ENCODE assay signal across 25 cellular contexts in the genomic region with DNA sequence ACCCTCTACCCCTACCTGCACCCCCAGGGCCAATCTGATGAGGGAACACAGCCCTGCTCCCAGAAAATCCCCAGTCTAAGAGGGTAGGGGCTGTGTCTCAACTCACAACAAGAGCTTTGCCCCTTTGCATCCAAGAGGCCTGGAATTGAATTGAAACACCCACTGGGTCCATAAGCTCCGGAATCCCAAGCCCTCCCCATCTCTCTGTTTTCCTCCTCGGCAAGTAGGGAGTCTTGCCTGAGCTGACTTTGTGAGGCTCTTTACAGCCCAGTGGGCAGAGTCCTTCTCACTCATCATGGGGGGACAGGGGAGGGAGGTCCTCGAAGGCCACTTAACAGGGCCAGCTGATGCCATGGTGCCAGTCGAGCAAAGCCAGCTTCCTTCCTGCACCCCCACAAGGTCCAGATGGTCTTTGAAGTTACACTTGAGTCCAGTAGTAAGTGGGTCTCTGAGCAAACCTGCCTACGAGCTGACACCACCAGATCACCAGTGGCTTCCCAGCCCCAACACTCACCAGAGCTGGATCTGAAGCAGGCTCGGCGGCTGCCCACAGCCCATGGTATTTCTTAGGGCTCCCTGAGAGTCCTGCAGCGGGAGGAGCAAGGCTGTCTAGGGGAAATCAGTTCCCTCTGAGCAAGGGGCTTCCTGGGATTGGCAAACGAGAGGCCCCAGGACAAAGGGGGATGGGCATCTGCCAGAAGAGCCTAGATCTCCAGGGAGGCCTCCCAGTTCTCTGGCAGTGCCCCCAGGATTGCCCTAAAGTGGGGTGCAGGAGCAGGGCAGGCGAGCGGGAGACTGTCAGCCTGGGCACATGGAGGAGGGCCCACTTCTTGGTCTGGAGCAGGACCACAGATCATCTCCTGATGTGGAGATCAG.
DNase-seq lines count a peak whose midpoint lies in the region; ATAC-seq, FAIRE-seq and TF ChIP-seq lines count a peak whose summit lies in the region.
"Had no signal": no experiment of that assay in that cellular context is flagged by ENCODE, and none has a peak within 500 bp of the region (broad histone marks: within the 10 kb centered on the region; RNA-seq: fewer than 3 reads in every experiment).

No MANE protein-coding gene starts in this region.

- no peaks in the 10 kb centered on the region for H3K36me3 Mint-ChIP-seq in HFFc6 (ENCODE audit: low read depth)
- H3K36me3 Mint-ChIP-seq in dendritic cell treated with granulocyte-macrophage colony-stimulating factor and Interleukin-4, amounts not matched to agents 40 ng/mL and 50 ng/mL, for 4 days (ENCODE audit: low read depth) = no peaks in the 10 kb centered on the region
- H3K36me3 Mint-ChIP-seq in neural crest cell (ENCODE audit: low read depth) = no peaks in the 10 kb centered on the region
- no peaks in the 10 kb centered on the region for H3K36me3 Mint-ChIP-seq in natural killer cell
- H3K36me3 Mint-ChIP-seq: CD4-positive, CD25-positive, alpha-beta regulatory T cell; type B pancreatic cell had no signal

- intact Hi-C loops in dendritic cell treated with granulocyte-macrophage colony-stimulating factor and Interleukin-4, amounts not matched to agents 40 ng/mL and 50 ng/mL, for 4 days (cut with micrococcal nuclease) = loop anchor here (5.0 kb wide), 1 partner anchor 32 kb away; no protein-coding TSS in a partner anchor
- intact Hi-C loops in natural killer cell (cut with micrococcal nuclease) = no loop called here

- peaks cover 68% of the 10 kb centered on the region for H3K4me1 ChIP-seq in A549

- no peak for TF ChIP-seq CTCF in A549 (IDR thresholded peaks at IDR 0.05)
- no peak for TF ChIP-seq CTCF in HFFc6 (IDR thresholded peaks at IDR 0.05)
- TF ChIP-seq CTCF in neural crest cell (conservative IDR thresholded peaks at IDR 0.05) = no peak
- TF ChIP-seq CTCF in natural killer cell (IDR thresholded peaks at IDR 0.05) = no peak

- FAIRE-seq in A549 (lab: Jason Lieb, UNC) = no peak
- FAIRE-seq: GM12878, islet of Langerhans had no signal

- POLR2A ChIA-PET in A549 (lab: Yijun Ruan, JAX) = no interaction called here

- H3K27me3 Mint-ChIP-seq in HFFc6 (ENCODE audit: insufficient read depth) (peaks cover 1% of the 10 kb centered on the region), neural crest cell (ENCODE audit: low read depth) (no peaks in the 10 kb centered on the region), natural killer cell (ENCODE audit: low read depth in 2 of 2) (peaks cover 17 to 22% of the 10 kb centered on the region in 2 donors)
- H3K27me3 Mint-ChIP-seq in dendritic cell treated with granulocyte-macrophage colony-stimulating factor and Interleukin-4, amounts not matched to agents 40 ng/mL and 50 ng/mL, for 4 days = peaks cover 24% of the 10 kb centered on the region
- H3K27me3 Mint-ChIP-seq: activated CD8-positive, alpha-beta T cell treated with anti-CD3 and anti-CD28 coated beads for 36 hours had no signal

- peak overlapping the region; percentile 88 to 96; a peak in 5 of 6 replicates for H3K27ac ChIP-seq in A549
- H3K27ac ChIP-seq: left ventricle myocardium inferior had no signal

- DNase-seq in A549 (ENCODE audit: low read depth in 1 of 2, low spot score in 1 of 2) (no peak), HFFc6 (no peak), neural crest cell (ENCODE audit: low read depth, low spot score) (no peak), natural killer cell (no peak), glomerular visceral epithelial cell (ENCODE audit: extremely low spot score) (no peak), AG08395 (ENCODE audit: low spot score) (no peak), DMS 273 (lab: John Stamatoyannopoulos, UW; ENCODE audit: unreplicated experiment) (no peak)
- DNase-seq: 8988T; activated CD8-positive, alpha-beta memory T cell treated with anti-CD3 and anti-CD28 coated beads, Interleukin-2, amount 50 U/mL, for 48 hours; activated CD8-positive, alpha-beta T cell treated with anti-CD3 and anti-CD28 coated beads for 36 hours; activated naive CD4-positive, alpha-beta T cell treated with anti-CD3 and anti-CD28 coated beads for 36 hours; CD4-positive, CD25-positive, alpha-beta regulatory T cell; effector memory CD4-positive, alpha-beta T cell; left ventricle myocardium inferior; NCI-H1417; NCI-H2081 treated with DMSO at 0.1 percent for 48 hours; occipital lobe; Right ventricle myocardium superior; stimulated activated CD4-positive, alpha-beta T cell treated with anti-CD3 and anti-CD28 coated beads, Interleukin-15, amount 100 ng/mL, for 24 hours; stimulated activated CD4-positive, alpha-beta T cell treated with anti-CD3 and anti-CD28 coated beads, Interleukin-4, amount 100 ng/mL, for 4 hours had no signal

- peak overlapping the region; percentile 41; the same call in 1 of the 3 replicates for H3K4me2 ChIP-seq in A549

- H3K4me1 Mint-ChIP-seq in HFFc6 (ENCODE audit: low read depth) (peaks cover 56% of the 10 kb centered on the region), neural crest cell (peaks cover 8% of the 10 kb centered on the region), natural killer cell (no peaks in the 10 kb centered on the region)
- H3K4me1 Mint-ChIP-seq in dendritic cell treated with granulocyte-macrophage colony-stimulating factor and Interleukin-4, amounts not matched to agents 40 ng/mL and 50 ng/mL, for 4 days (ENCODE audit: low read depth) = peaks cover 67% of the 10 kb centered on the region
- H3K4me1 Mint-ChIP-seq: CD4-positive, CD25-positive, alpha-beta regulatory T cell had no signal

- TF ChIP-seq RAD21 in A549 (conservative IDR thresholded peaks at IDR 0.05 in 1 of 2, IDR thresholded peaks at IDR 0.05 in 1 of 2) = no peak

- no peak overlapping the region for H3K4me3 ChIP-seq in A549
- H3K4me3 ChIP-seq: GM12878, left ventricle myocardium inferior had no signal

- no peaks in the 10 kb centered on the region for H3K9me3 ChIP-seq in A549
- H3K9me3 ChIP-seq: left ventricle myocardium inferior had no signal

- peak overlapping the region; percentile 31; the same call in 1 of the 2 replicates for H3K27ac Mint-ChIP-seq in HFFc6
- H3K27ac Mint-ChIP-seq in dendritic cell treated with granulocyte-macrophage colony-stimulating factor and Interleukin-4, amounts not matched to agents 40 ng/mL and 50 ng/mL, for 4 days = peak overlapping the region; percentile 54
- peak overlapping the region; percentile 48 for H3K27ac Mint-ChIP-seq in neural crest cell (ENCODE audit: unreplicated experiment)
- no peak overlapping the region for H3K27ac Mint-ChIP-seq in natural killer cell
- H3K27ac Mint-ChIP-seq: activated CD8-positive, alpha-beta T cell treated with anti-CD3 and anti-CD28 coated beads for 36 hours; activated naive CD4-positive, alpha-beta T cell treated with anti-CD3 and anti-CD28 coated beads for 36 hours; T-helper 2 cell treated with Interferon-gamma antibody and Interleukin-4, amounts not matched to agents 5 μg/mL and 100 μg/mL, for 36 hours had no signal

- TF ChIP-seq EP300 in A549 (IDR thresholded peaks at IDR 0.05) = no peak

- H3K9me3 Mint-ChIP-seq in HFFc6 (no peaks in the 10 kb centered on the region), neural crest cell (no peaks in the 10 kb centered on the region), natural killer cell (no peaks in the 10 kb centered on the region)
- no peaks in the 10 kb centered on the region for H3K9me3 Mint-ChIP-seq in dendritic cell treated with granulocyte-macrophage colony-stimulating factor and Interleukin-4, amounts not matched to agents 40 ng/mL and 50 ng/mL, for 4 days
- H3K9me3 Mint-ChIP-seq: activated CD8-positive, alpha-beta T cell treated with anti-CD3 and anti-CD28 coated beads for 36 hours; activated naive CD4-positive, alpha-beta T cell treated with anti-CD3 and anti-CD28 coated beads for 36 hours; CD4-positive, CD25-positive, alpha-beta regulatory T cell; T-helper 2 cell treated with Interferon-gamma antibody and Interleukin-4, amounts not matched to agents 5 μg/mL and 100 μg/mL, for 36 hours; type B pancreatic cell had no signal

- H3K4me3 Mint-ChIP-seq in HFFc6 (no peak overlapping the region), neural crest cell (no peak overlapping the region), natural killer cell (no peak overlapping the region)
- H3K4me3 Mint-ChIP-seq in dendritic cell treated with granulocyte-macrophage colony-stimulating factor and Interleukin-4, amounts not matched to agents 40 ng/mL and 50 ng/mL, for 4 days = no peak overlapping the region
- H3K4me3 Mint-ChIP-seq: activated CD8-positive, alpha-beta T cell treated with anti-CD3 and anti-CD28 coated beads for 36 hours; activated naive CD4-positive, alpha-beta T cell treated with anti-CD3 and anti-CD28 coated beads for 36 hours; CD4-positive, CD25-positive, alpha-beta regulatory T cell; T-helper 2 cell treated with Interferon-gamma antibody and Interleukin-4, amounts not matched to agents 5 μg/mL and 100 μg/mL, for 36 hours had no signal

- CTCF ChIA-PET in A549 (lab: Yijun Ruan, JAX) = interaction anchor here (1.0 to 2.4 kb wide), 7 partner anchors 10 to 144 kb away, joined by 3 to 5 read pairs (median 3); partner anchors contain the start of gene VEGFA

- WGBS in A549 (ENCODE audit: missing lambda C conversion rate) = 89% methylated on average over 8 of the region's 11 CpGs

- no peak for TF ChIP-seq POLR2A in A549 (IDR thresholded peaks at IDR 0.05; ENCODE audit: low read length)

- ATAC-seq in A549 (no peak), natural killer cell (no peak)
- ATAC-seq: activated CD8-positive, alpha-beta T cell treated with anti-CD3 and anti-CD28 coated beads for 36 hours had no signal

TF ChIP-seq in A549, 52 proteins besides CTCF, POLR2A, EP300 and RAD21 (continues in another document):
- TF ChIP-seq CEBPB (IDR thresholded peaks at IDR 0.05) (no peak), GATA3 (IDR thresholded peaks at IDR 0.05; ENCODE audit: borderline replicate concordance) (no peak), CBX2 (IDR thresholded peaks at IDR 0.05; ENCODE audit: borderline replicate concordance, low read depth) (no peak), EHF (CRISPR knock-in tag; IDR thresholded peaks at IDR 0.05) (no peak), SMC3 (IDR thresholded peaks at IDR 0.05) (no peak), NFE2L2 (conservative IDR thresholded peaks at IDR 0.05; ENCODE audit: low read length) (no peak), TP53 (CRISPR knock-in tag; IDR thresholded peaks at IDR 0.05) (no peak)

Comparison
In these comparisons a context has a peak if more than half of its experiments do, and no peak if none do; other contexts are left out.
1. H3K27ac Mint-ChIP-seq: peak in HFFc6 (single experiment), dendritic cell treated with granulocyte-macrophage colony-stimulating factor and Interleukin-4, amounts not matched to agents 40 ng/mL and 50 ng/mL, for 4 days (single experiment) and neural crest cell (single experiment); none in natural killer cell (0 of 2).